ENCODE assay signal across 22 cellular contexts in the genomic region with DNA sequence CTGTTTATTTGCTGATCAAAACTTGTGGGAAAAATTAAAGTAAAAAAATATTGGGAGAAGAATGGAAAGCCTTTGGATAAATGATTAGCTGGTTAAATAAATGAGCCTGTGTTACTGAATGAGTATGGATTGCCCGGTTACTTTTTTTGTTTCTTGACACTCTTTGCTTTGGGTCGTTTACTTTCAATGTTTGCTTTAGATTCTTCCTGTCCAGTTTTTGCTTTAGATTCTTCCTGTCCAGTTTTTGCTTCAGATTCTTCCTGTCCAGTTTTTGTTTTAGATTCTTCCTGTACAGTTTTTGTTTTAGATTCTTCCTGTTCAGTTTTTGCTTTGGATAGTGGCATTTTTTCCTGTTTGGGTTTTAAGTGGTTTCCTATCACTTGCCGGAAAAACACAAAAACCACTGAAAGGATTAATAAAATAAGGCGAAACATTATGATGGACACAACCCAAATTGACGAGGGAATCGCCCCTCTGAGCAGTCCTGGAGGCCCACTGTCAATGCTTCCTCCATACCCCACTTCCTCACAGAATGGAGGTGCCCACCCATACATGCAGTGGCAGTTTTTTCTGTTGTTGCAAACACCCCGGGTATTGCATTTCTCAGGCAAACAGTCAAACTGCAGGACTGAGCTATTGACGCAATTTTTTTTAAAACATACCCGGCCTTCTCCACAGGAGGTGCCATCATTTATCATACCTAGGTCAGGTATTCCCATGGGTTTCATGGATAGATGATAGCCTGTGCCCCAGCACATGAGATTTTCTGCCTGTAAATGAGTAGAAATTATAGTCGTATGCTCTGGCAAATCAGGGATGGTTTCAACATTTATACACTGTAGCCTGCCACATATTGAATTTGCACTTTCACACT. TPM values are rescaled to one million over a fixed set of nuclear protein-coding genes. Genes with fewer than 3 reads are reported as not detected.
A peak's percentile ranks its signal among the peaks of the same experiment; 100 is the strongest.
DNase-seq lines count a peak whose midpoint lies in the region; ATAC-seq and TF ChIP-seq lines count a peak whose summit lies in the region.
"Had no signal": no experiment of that assay in that cellular context is flagged by ENCODE, and none has a peak within 500 bp of the region (broad histone marks: within the 10 kb centered on the region; RNA-seq: fewer than 3 reads in every experiment).

No MANE protein-coding gene starts in this region.

- peaks cover 40% of the 10 kb centered on the region for H3K4me1 Mint-ChIP-seq in activated CD8-positive, alpha-beta T cell treated with anti-CD3 and anti-CD28 coated beads, Interleukin-2, amount 10 ng/mL, durations not matched to agents 7 days and 5 days (ENCODE audit: low read depth)
- peaks cover 12% of the 10 kb centered on the region for H3K4me1 Mint-ChIP-seq in activated CD8-positive, alpha-beta T cell treated with anti-CD3 and anti-CD28 coated beads for 36 hours (ENCODE audit: low read depth)

- no peak overlapping the region for H3K4me3 ChIP-seq in right lobe of liver
- no peak overlapping the region for H3K4me3 ChIP-seq in spleen
- H3K4me3 ChIP-seq: BLaER1 had no signal

- ATAC-seq in activated CD8-positive, alpha-beta T cell treated with anti-CD3 and anti-CD28 coated beads, Interleukin-2, amount 10 ng/mL, durations not matched to agents 7 days and 5 days: peak; percentile 15
- ATAC-seq in activated CD8-positive, alpha-beta T cell treated with anti-CD3 and anti-CD28 coated beads for 36 hours: no peak
- peak; percentile 73 to 85 (median 78) for ATAC-seq in right lobe of liver
- ATAC-seq: HCT116, Panc1 had no signal

- H3K27ac Mint-ChIP-seq in activated CD8-positive, alpha-beta T cell treated with anti-CD3 and anti-CD28 coated beads, Interleukin-2, amount 10 ng/mL, durations not matched to agents 7 days and 5 days: peak overlapping the region; percentile 78
- no peak overlapping the region for H3K27ac Mint-ChIP-seq in activated CD8-positive, alpha-beta T cell treated with anti-CD3 and anti-CD28 coated beads for 36 hours
- H3K27ac Mint-ChIP-seq: CD4-positive, alpha-beta T cell had no signal

- CTCF ChIA-PET in activated CD8-positive, alpha-beta T cell treated with anti-CD3 and anti-CD28 coated beads, Interleukin-2, amount 10 ng/mL, durations not matched to agents 7 days and 5 days (lab: Charles Lee): interaction anchor here (0.9 to 1.0 kb wide), 2 partner anchors 47 to 50 kb away, joined by 3 read pairs; no protein-coding TSS in a partner anchor
- CTCF ChIA-PET in activated CD8-positive, alpha-beta T cell treated with anti-CD3 and anti-CD28 coated beads for 36 hours (lab: Charles Lee): no interaction called here

- no peaks in the 10 kb centered on the region for H3K27me3 ChIP-seq in right lobe of liver
- peaks cover 0 to 5% (median 0%) of the 10 kb centered on the region in 7 donors for H3K27me3 ChIP-seq in spleen (replicated peaks in 1 of 7)
- H3K27me3 ChIP-seq: BLaER1 had no signal

- peak overlapping the region; percentile 34; the same call in 1 of the 2 replicates for H3K27ac ChIP-seq in VCaP
- no peak overlapping the region for H3K27ac ChIP-seq in right lobe of liver
- H3K27ac ChIP-seq in spleen: peak overlapping the region in 2 of 8 donors; percentile 9 to 15
- H3K27ac ChIP-seq: BLaER1 had no signal

- intact Hi-C loops in activated CD8-positive, alpha-beta T cell treated with anti-CD3 and anti-CD28 coated beads for 36 hours (cut with micrococcal nuclease): no loop called here
- intact Hi-C loops in right lobe of liver (cut with DNase I): no loop called here
- intact Hi-C loops in spleen (cut with DNase I; ENCODE audit: low total_unique reads): no loop called here

- no peak for TF ChIP-seq CTCF in activated CD8-positive, alpha-beta T cell treated with anti-CD3 and anti-CD28 coated beads for 36 hours (IDR thresholded peaks at IDR 0.05)
- TF ChIP-seq CTCF in VCaP (conservative IDR thresholded peaks at IDR 0.05) (no peak), right lobe of liver (IDR thresholded peaks at IDR 0.05) (no peak), spleen (IDR thresholded peaks at IDR 0.05 in 8 of 11, conservative IDR thresholded peaks at IDR 0.05 in 3 of 11) (no peak)

- H3K36me3 ChIP-seq in right lobe of liver: no peaks in the 10 kb centered on the region
- H3K36me3 ChIP-seq in spleen: no peaks in the 10 kb centered on the region
- H3K36me3 ChIP-seq: BLaER1 had no signal

- H3K9me3 Mint-ChIP-seq in activated CD8-positive, alpha-beta T cell treated with anti-CD3 and anti-CD28 coated beads, Interleukin-2, amount 10 ng/mL, durations not matched to agents 7 days and 5 days (ENCODE audit: insufficient read depth): peaks cover 5% of the 10 kb centered on the region
- no peaks in the 10 kb centered on the region for H3K9me3 Mint-ChIP-seq in activated CD8-positive, alpha-beta T cell treated with anti-CD3 and anti-CD28 coated beads for 36 hours
- H3K9me3 Mint-ChIP-seq: CD4-positive, alpha-beta T cell had no signal

- H3K27me3 Mint-ChIP-seq in activated CD8-positive, alpha-beta T cell treated with anti-CD3 and anti-CD28 coated beads, Interleukin-2, amount 10 ng/mL, durations not matched to agents 7 days and 5 days (ENCODE audit: low read depth): peaks cover 19% of the 10 kb centered on the region
- H3K27me3 Mint-ChIP-seq in activated CD8-positive, alpha-beta T cell treated with anti-CD3 and anti-CD28 coated beads for 36 hours: peaks cover 22% of the 10 kb centered on the region

- TF ChIP-seq POLR2A in right lobe of liver (IDR thresholded peaks at IDR 0.05) (no peak), spleen (IDR thresholded peaks at IDR 0.05) (no peak)

- H3K4me3 Mint-ChIP-seq in activated CD8-positive, alpha-beta T cell treated with anti-CD3 and anti-CD28 coated beads, Interleukin-2, amount 10 ng/mL, durations not matched to agents 7 days and 5 days: peak overlapping the region; percentile 56
- H3K4me3 Mint-ChIP-seq in activated CD8-positive, alpha-beta T cell treated with anti-CD3 and anti-CD28 coated beads for 36 hours: no peak overlapping the region
- H3K4me3 Mint-ChIP-seq: CD4-positive, alpha-beta T cell had no signal

- H3K36me3 Mint-ChIP-seq in activated CD8-positive, alpha-beta T cell treated with anti-CD3 and anti-CD28 coated beads, Interleukin-2, amount 10 ng/mL, durations not matched to agents 7 days and 5 days (ENCODE audit: low read depth): peaks cover 12% of the 10 kb centered on the region
- no peaks in the 10 kb centered on the region for H3K36me3 Mint-ChIP-seq in activated CD8-positive, alpha-beta T cell treated with anti-CD3 and anti-CD28 coated beads for 36 hours (ENCODE audit: low read depth)

- DNase-seq in activated CD8-positive, alpha-beta T cell treated with anti-CD3 and anti-CD28 coated beads, Interleukin-2, amount 10 ng/mL, durations not matched to agents 7 days and 5 days: no peak
- no peak for DNase-seq in activated CD8-positive, alpha-beta T cell treated with anti-CD3 and anti-CD28 coated beads for 36 hours
- DNase-seq in NCI-H69 (lab: John Stamatoyannopoulos, UW) (peak; percentile 70), right lobe of liver (no peak), spleen (no peak), LoVo (ENCODE audit: low spot score) (no peak), NCI-H1694 treated with DMSO at 0.1 percent for 48 hours (lab: John Stamatoyannopoulos, UW) (no peak)
- DNase-seq: CD4-positive, alpha-beta T cell; COR-L47; DMS79; KG1; NCI-H1694; NCI-H2227 treated with DMSO at 0.1 percent for 48 hours; NCI-H510A; NCI-H748 treated with DMSO at 0.1 percent for 48 hours; NK-92 treated with Interleukin-12 subunit alpha and Interleukin-12 subunit beta, amount 100 ng/mL, for 24 hours had no signal

- 30% methylated on average over 9 of the region's 10 CpGs for WGBS in right lobe of liver (ENCODE audit: insufficient coverage, low coverage, low lambda C conversion rate, missing lambda C conversion rate)
- WGBS in spleen, 5 donors: 49 to 75% (median 53%) methylated on average over 10 of the region's 10 CpGs

- POLR2A ChIA-PET in activated CD8-positive, alpha-beta T cell treated with anti-CD3 and anti-CD28 coated beads, Interleukin-2, amount 10 ng/mL, durations not matched to agents 7 days and 5 days (lab: Charles Lee): no interaction called here
- POLR2A ChIA-PET in activated CD8-positive, alpha-beta T cell treated with anti-CD3 and anti-CD28 coated beads for 36 hours (lab: Charles Lee): no interaction called here

- peaks cover 0 to 10% (median 4%) of the 10 kb centered on the region in 4 donors for H3K4me1 ChIP-seq in right lobe of liver
- H3K4me1 ChIP-seq in spleen: no peaks in the 10 kb centered on the region
- H3K4me1 ChIP-seq: BLaER1 had no signal

- no peaks in the 10 kb centered on the region for H3K9me3 ChIP-seq in right lobe of liver
- H3K9me3 ChIP-seq in spleen: peaks cover 0 to 3% (median under 1%) of the 10 kb centered on the region in 8 donors

RNA-seq across cellular contexts. Expression of gene ADAM30, which starts 2.3 kb away (rescaled TPM):
- not detected for total RNA-seq in activated CD8-positive, alpha-beta T cell treated with anti-CD3 and anti-CD28 coated beads, Interleukin-2, amount 10 ng/mL, durations not matched to agents 7 days and 5 days
- not detected for total RNA-seq in activated CD8-positive, alpha-beta T cell treated with anti-CD3 and anti-CD28 coated beads for 36 hours
- not detected for total RNA-seq in right lobe of liver
- not detected for total RNA-seq in spleen
- not detected for polyA plus RNA-seq in spleen
- total RNA-seq: CD4-positive, alpha-beta T cell; H1; HT1080 had no signal
- polyA plus RNA-seq: H1 had no signal
